ENCODE assay signal across 41 cellular contexts in the genomic region with DNA sequence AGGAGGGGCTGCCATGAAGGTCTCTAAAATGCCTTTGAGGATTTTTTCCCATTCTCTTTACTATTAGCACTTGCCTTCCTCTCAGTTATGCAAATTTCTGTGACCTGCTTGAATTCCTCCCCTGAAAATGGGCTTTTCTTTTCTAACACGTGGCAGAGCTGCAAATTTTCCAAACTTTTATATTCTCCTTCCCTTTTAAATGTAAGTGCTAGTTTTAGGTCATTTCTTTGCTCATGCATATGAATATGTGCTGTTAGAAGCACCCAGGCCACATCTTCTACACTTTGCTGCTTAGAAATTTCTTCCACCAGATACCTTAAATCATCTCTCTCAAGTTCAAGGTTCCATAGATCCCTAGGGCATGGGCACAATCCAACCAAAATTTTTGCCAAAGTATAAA. TPM values are rescaled to one million over a fixed set of nuclear protein-coding genes. Genes with fewer than 3 reads are reported as not detected.
"Had no signal": no experiment of that assay in that cellular context is flagged by ENCODE, and none has a peak within 500 bp of the region (broad histone marks: within the 10 kb centered on the region; RNA-seq: fewer than 3 reads in every experiment).

No MANE protein-coding gene starts in this region.

- H3K27me3 ChIP-seq: adrenal gland, ascending aorta, body of pancreas, brain microvascular endothelial cell, breast epithelium, cardiac muscle cell had no signal

- H3K27ac ChIP-seq: adrenal gland, ascending aorta, body of pancreas, brain microvascular endothelial cell, breast epithelium, cardiac muscle cell had no signal

- H3K4me1 ChIP-seq: adrenal gland, ascending aorta, body of pancreas, breast epithelium had no signal

- H3K36me3 Mint-ChIP-seq: activated naive CD8-positive, alpha-beta T cell treated with anti-CD3 and anti-CD28 coated beads, Interleukin-2, amount 10 ng/mL, durations not matched to agents 7 days and 5 days; brain had no signal

- H3K4me1 Mint-ChIP-seq: activated naive CD4-positive, alpha-beta T cell treated with anti-CD3 and anti-CD28 coated beads, Interleukin-2, amount 10 ng/mL, durations not matched to agents 7 days and 5 days; activated naive CD4-positive, alpha-beta T cell treated with anti-CD3 and anti-CD28 coated beads, Interleukin-2, amount 50 U/mL, for 24 hours; activated naive CD8-positive, alpha-beta T cell treated with anti-CD3 and anti-CD28 coated beads for 36 hours; activated naive CD8-positive, alpha-beta T cell treated with anti-CD3 and anti-CD28 coated beads, Interleukin-2, amount 10 ng/mL, durations not matched to agents 7 days and 5 days; activated naive CD8-positive, alpha-beta T cell treated with anti-CD3 and anti-CD28 coated beads, Interleukin-2, amount 50 U/mL, for 24 hours; activated T-helper 17 cell treated with anti-CD3 and anti-CD28 coated beads, Interleukin-2, amount 50 U/mL, for 72 hours; central memory CD8-positive, alpha-beta T cell had no signal

- ATAC-seq: activated naive CD4-positive, alpha-beta T cell treated with anti-CD3 and anti-CD28 coated beads, Interleukin-2, amount 50 U/mL, for 72 hours; activated naive CD8-positive, alpha-beta T cell treated with anti-CD3 and anti-CD28 coated beads, Interleukin-2, amount 50 U/mL, for 24 hours; activated T-cell treated with anti-CD3 and anti-CD28 coated beads, Interleukin-2, amount 50 U/mL, for 4 hours; activated T-cell treated with anti-CD3 and anti-CD28 coated beads, Interleukin-2, amount 50 U/mL, for 72 hours; activated T-helper 17 cell treated with anti-CD3 and anti-CD28 coated beads, Interleukin-2, amount 50 U/mL, for 72 hours; body of pancreas had no signal

- FAIRE-seq: astrocyte, bronchial epithelial cell had no signal

- H3K27me3 Mint-ChIP-seq: activated naive CD4-positive, alpha-beta T cell treated with anti-CD3 and anti-CD28 coated beads, Interleukin-2, amount 50 U/mL, for 24 hours; activated naive CD8-positive, alpha-beta T cell treated with anti-CD3 and anti-CD28 coated beads for 36 hours had no signal

- H3K36me3 ChIP-seq: adrenal gland, ascending aorta, brain microvascular endothelial cell, breast epithelium, cardiac muscle cell had no signal

- H3K27ac Mint-ChIP-seq: activated naive CD4-positive, alpha-beta T cell treated with anti-CD3 and anti-CD28 coated beads for 36 hours; activated naive CD4-positive, alpha-beta T cell treated with anti-CD3 and anti-CD28 coated beads, Interleukin-2, amount 10 ng/mL, durations not matched to agents 7 days and 5 days; activated naive CD4-positive, alpha-beta T cell treated with anti-CD3 and anti-CD28 coated beads, Interleukin-2, amount 50 U/mL, for 24 hours; activated naive CD4-positive, alpha-beta T cell treated with anti-CD3 and anti-CD28 coated beads, Interleukin-2, amount 50 U/mL, for 72 hours; activated naive CD8-positive, alpha-beta T cell; activated naive CD8-positive, alpha-beta T cell treated with anti-CD3 and anti-CD28 coated beads for 36 hours; activated naive CD8-positive, alpha-beta T cell treated with anti-CD3 and anti-CD28 coated beads, Interleukin-2, amount 10 ng/mL, durations not matched to agents 7 days and 5 days; activated naive CD8-positive, alpha-beta T cell treated with anti-CD3 and anti-CD28 coated beads, Interleukin-2, amount 50 U/mL, for 24 hours; activated T-cell treated with anti-CD3 and anti-CD28 coated beads, Interleukin-2, amount 50 U/mL, for 24 hours; activated T-cell treated with anti-CD3 and anti-CD28 coated beads, Interleukin-2, amount 50 U/mL, for 72 hours; activated T-helper 1 cell treated with anti-CD3 and anti-CD28 coated beads, Interleukin-12 subunit alpha, Interleukin-12 subunit beta, Interleukin-2, Interleukin-4 antibody, amounts not matched to agents 30 ng/mL and 10 ng/mL and 1 ng/mL, durations not matched to agents 14 hours and 24 hours and 36 hours; activated T-helper 17 cell treated with anti-CD3 and anti-CD28 coated beads, Interleukin-2, amount 50 U/mL, for 72 hours; activated T-helper 2 cell treated with anti-CD3 and anti-CD28 coated beads, Interferon-gamma antibody, Interleukin-2, Interleukin-4, amounts not matched to agents 10 μg/mL and 5 μg/mL and 100 μg/mL, durations not matched to agents 14 hours and 24 hours and 36 hours; brain had no signal

- H3K4me3 ChIP-seq: adrenal gland, ascending aorta, body of pancreas, breast epithelium, cardiac muscle cell had no signal

- H3K4me3 Mint-ChIP-seq: activated naive CD4-positive, alpha-beta T cell treated with anti-CD3 and anti-CD28 coated beads for 36 hours; activated naive CD4-positive, alpha-beta T cell treated with anti-CD3 and anti-CD28 coated beads, Interleukin-2, amount 10 ng/mL, durations not matched to agents 7 days and 5 days; activated naive CD4-positive, alpha-beta T cell treated with anti-CD3 and anti-CD28 coated beads, Interleukin-2, amount 50 U/mL, for 24 hours; activated naive CD8-positive, alpha-beta T cell; activated naive CD8-positive, alpha-beta T cell treated with anti-CD3 and anti-CD28 coated beads for 36 hours; activated naive CD8-positive, alpha-beta T cell treated with anti-CD3 and anti-CD28 coated beads, Interleukin-2, amount 10 ng/mL, durations not matched to agents 7 days and 5 days; activated naive CD8-positive, alpha-beta T cell treated with anti-CD3 and anti-CD28 coated beads, Interleukin-2, amount 50 U/mL, for 24 hours; activated T-cell treated with anti-CD3 and anti-CD28 coated beads, Interleukin-2, amount 50 U/mL, for 24 hours; activated T-cell treated with anti-CD3 and anti-CD28 coated beads, Interleukin-2, amount 50 U/mL, for 4 hours; activated T-cell treated with anti-CD3 and anti-CD28 coated beads, Interleukin-2, amount 50 U/mL, for 72 hours; activated T-helper 1 cell treated with anti-CD3 and anti-CD28 coated beads, Interleukin-12 subunit alpha, Interleukin-12 subunit beta, Interleukin-2, Interleukin-4 antibody, amounts not matched to agents 30 ng/mL and 10 ng/mL and 1 ng/mL, durations not matched to agents 14 hours and 24 hours and 36 hours; activated T-helper 17 cell treated with anti-CD3 and anti-CD28 coated beads, Interleukin-2, amount 50 U/mL, for 72 hours; brain; central memory CD8-positive, alpha-beta T cell had no signal

- DNase-seq: activated effector memory CD4-positive, alpha-beta T cell treated with Interleukin-2 at 50 U/mL for 16 hours; activated gamma-delta T cell; activated gamma-delta T cell treated with Interleukin-2 at 50 U/mL for 16 hours; activated naive CD4-positive, alpha-beta T cell; activated naive CD4-positive, alpha-beta T cell treated with anti-CD3 and anti-CD28 coated beads for 36 hours; activated naive CD4-positive, alpha-beta T cell treated with anti-CD3 and anti-CD28 coated beads, Interleukin-2, amount 10 ng/mL, durations not matched to agents 7 days and 5 days; activated naive CD4-positive, alpha-beta T cell treated with anti-CD3 and anti-CD28 coated beads, Interleukin-2, amount 50 U/mL, for 16 hours; activated naive CD4-positive, alpha-beta T cell treated with Interleukin-2 at 50 U/mL for 16 hours; activated naive CD8-positive, alpha-beta T cell treated with anti-CD3 and anti-CD28 coated beads for 36 hours; activated naive CD8-positive, alpha-beta T cell treated with anti-CD3 and anti-CD28 coated beads, Interleukin-2, amount 10 ng/mL, durations not matched to agents 7 days and 5 days; activated naive CD8-positive, alpha-beta T cell treated with anti-CD3 and anti-CD28 coated beads, Interleukin-2, amount 50 U/mL, for 24 hours; activated T-cell treated with anti-CD3 and anti-CD28 coated beads, Interleukin-2, amount 50 U/mL, for 1 hour; activated T-cell treated with anti-CD3 and anti-CD28 coated beads, Interleukin-2, amount 50 U/mL, for 24 hours; activated T-cell treated with anti-CD3 and anti-CD28 coated beads, Interleukin-2, amount 50 U/mL, for 4 hours; activated T-cell treated with anti-CD3 and anti-CD28 coated beads, Interleukin-2, amount 50 U/mL, for 48 hours; activated T-cell treated with anti-CD3 and anti-CD28 coated beads, Interleukin-2, amount 50 U/mL, for 72 hours; adrenal gland; amniotic stem cell; amygdala; anterior cingulate cortex; body of pancreas; brain microvascular endothelial cell; caudate nucleus; central memory CD4-positive, alpha-beta T cell; cerebellar nuclear complex had no signal

RNA-seq across cellular contexts. Expression of a gene that starts 11.8 kb away (rescaled TPM):
- total RNA-seq: activated naive CD4-positive, alpha-beta T cell treated with anti-CD3 and anti-CD28 coated beads for 36 hours; activated naive CD4-positive, alpha-beta T cell treated with anti-CD3 and anti-CD28 coated beads, Interleukin-2, amount 50 U/mL, for 72 hours; activated naive CD8-positive, alpha-beta T cell treated with anti-CD3 and anti-CD28 coated beads for 36 hours; activated T-cell treated with anti-CD3 and anti-CD28 coated beads, Interleukin-2, amount 50 U/mL, for 4 hours; activated T-cell treated with anti-CD3 and anti-CD28 coated beads, Interleukin-2, amount 50 U/mL, for 72 hours; activated T-helper 1 cell treated with anti-CD3 and anti-CD28 coated beads, Interleukin-12 subunit alpha, Interleukin-12 subunit beta, Interleukin-2, Interleukin-4 antibody, amounts not matched to agents 30 ng/mL and 10 ng/mL and 1 ng/mL, durations not matched to agents 14 hours and 24 hours and 36 hours; activated T-helper 17 cell treated with anti-CD3 and anti-CD28 coated beads, Interleukin-2, amount 50 U/mL, for 72 hours; activated T-helper 2 cell treated with anti-CD3 and anti-CD28 coated beads, Interferon-gamma antibody, Interleukin-2, Interleukin-4, amounts not matched to agents 10 μg/mL and 5 μg/mL and 100 μg/mL, durations not matched to agents 14 hours and 24 hours and 36 hours; astrocyte; bronchial epithelial cell; cardiac muscle cell; cerebellum; chondrocyte had no signal
- polyA plus RNA-seq: cardiac muscle cell had no signal

RNA-seq across cellular contexts. Expression of a gene that starts 24.4 kb away (rescaled TPM):
- total RNA-seq: ascending aorta, astrocyte, bronchial epithelial cell, cerebellum had no signal
- polyA plus RNA-seq: aorta had no signal

RNA-seq across cellular contexts. Expression of a gene that starts 45.4 kb away (rescaled TPM):
- total RNA-seq: astrocyte, bronchial epithelial cell, chondrocyte had no signal
- polyA plus RNA-seq: cardiac muscle cell had no signal

RNA-seq across cellular contexts. Expression of a gene that starts 46.4 kb away (rescaled TPM):
- total RNA-seq: activated naive CD4-positive, alpha-beta T cell treated with anti-CD3 and anti-CD28 coated beads for 36 hours; activated naive CD4-positive, alpha-beta T cell treated with anti-CD3 and anti-CD28 coated beads, Interleukin-2, amount 50 U/mL, for 72 hours; activated naive CD8-positive, alpha-beta T cell treated with anti-CD3 and anti-CD28 coated beads for 36 hours; activated naive CD8-positive, alpha-beta T cell treated with anti-CD3 and anti-CD28 coated beads, Interleukin-2, amount 10 ng/mL, durations not matched to agents 7 days and 5 days; activated T-cell treated with anti-CD3 and anti-CD28 coated beads, Interleukin-2, amount 50 U/mL, for 72 hours; activated T-helper 1 cell treated with anti-CD3 and anti-CD28 coated beads, Interleukin-12 subunit alpha, Interleukin-12 subunit beta, Interleukin-2, Interleukin-4 antibody, amounts not matched to agents 30 ng/mL and 10 ng/mL and 1 ng/mL, durations not matched to agents 14 hours and 24 hours and 36 hours; activated T-helper 17 cell treated with anti-CD3 and anti-CD28 coated beads, Interleukin-2, amount 50 U/mL, for 72 hours; activated T-helper 2 cell treated with anti-CD3 and anti-CD28 coated beads, Interferon-gamma antibody, Interleukin-2, Interleukin-4, amounts not matched to agents 10 μg/mL and 5 μg/mL and 100 μg/mL, durations not matched to agents 14 hours and 24 hours and 36 hours; ascending aorta; astrocyte; body of pancreas; bronchial epithelial cell; cardiac muscle cell; cerebellum; chondrocyte had no signal
